ENCODE assay signal across 16 cellular contexts in the genomic region with DNA sequence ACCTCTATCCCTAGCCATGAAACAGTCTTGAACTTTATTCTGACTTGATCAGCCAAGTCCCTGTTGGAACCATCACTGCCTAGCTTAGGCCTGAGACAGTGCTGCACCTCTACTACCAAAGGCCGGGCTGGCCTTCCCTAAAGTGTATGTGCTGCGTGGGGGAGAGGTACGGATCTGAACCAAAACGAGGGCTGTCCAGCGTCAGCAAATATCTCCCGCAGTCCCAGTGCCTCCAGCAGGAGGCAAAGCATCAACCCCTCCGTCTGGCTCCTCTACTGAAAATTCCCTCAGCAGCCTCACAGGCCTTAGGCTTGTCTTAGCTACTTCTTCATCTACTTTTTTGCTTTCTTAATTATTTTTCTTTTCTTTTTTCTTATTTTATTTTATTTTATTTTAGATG. TPM values are rescaled to one million over a fixed set of nuclear protein-coding genes. Genes with fewer than 3 reads are reported as not detected.
DNase-seq lines count a peak whose midpoint lies in the region; ATAC-seq and TF ChIP-seq lines count a peak whose summit lies in the region.
"Had no signal": no experiment of that assay in that cellular context is flagged by ENCODE, and none has a peak within 500 bp of the region (broad histone marks: within the 10 kb centered on the region; RNA-seq: fewer than 3 reads in every experiment).

No MANE protein-coding gene starts in this region.

- no peaks in the 10 kb centered on the region for H3K27me3 Mint-ChIP-seq in endodermal cell (ENCODE audit: insufficient read depth)

- no peak overlapping the region for H3K4me3 Mint-ChIP-seq in endodermal cell
- H3K4me3 Mint-ChIP-seq: CD8-positive, alpha-beta memory T cell had no signal

- no peaks in the 10 kb centered on the region for H4K20me1 ChIP-seq in HCT116 (ENCODE audit: insufficient read depth)
- H4K20me1 ChIP-seq: BLaER1 had no signal

- RAD21 ChIA-PET in HCT116 (lab: Charles Lee; ENCODE audit: low non-redundant PET in 1 of 2, low total read pairs in 2 of 2, uncharacterized antibody in 2 of 2, unreplicated experiment in 2 of 2) = no interaction called here

- no peaks in the 10 kb centered on the region for H3K79me2 ChIP-seq in HCT116 (ENCODE audit: insufficient read depth, low read length)

- intact Hi-C loops in HCT116 (cut with micrococcal nuclease) (no loop called here), sciatic nerve (cut with DNase I) (no loop called here), A673 (cut with micrococcal nuclease; ENCODE audit: unreplicated experiment) (no loop called here)

- H3K4me1 Mint-ChIP-seq in endodermal cell = peaks cover 4% of the 10 kb centered on the region
- H3K4me1 Mint-ChIP-seq: CD8-positive, alpha-beta memory T cell had no signal

- TF ChIP-seq RAD21 in HCT116 (IDR thresholded peaks at IDR 0.05; ENCODE audit: low read depth) = no peak

- no peaks in the 10 kb centered on the region for H3K9me3 Mint-ChIP-seq in endodermal cell
- H3K9me3 Mint-ChIP-seq: CD8-positive, alpha-beta memory T cell had no signal

- H3K4me2 ChIP-seq in HCT116 (ENCODE audit: low read length) = no peak overlapping the region
- H3K4me2 ChIP-seq: BLaER1 had no signal

- no peak for TF ChIP-seq POLR2A in HCT116 (IDR thresholded peaks at IDR 0.05; ENCODE audit: borderline replicate concordance, extremely low read depth, insufficient read depth, insufficient read length)

- POLR2A ChIA-PET in HCT116 (lab: Charles Lee) (no interaction called here), A673 (lab: Charles Lee; ENCODE audit: low non-redundant PET) (no interaction called here)

- DNase-seq in AG09309 (ENCODE audit: low read depth) (no peak), HCT116 (ENCODE audit: low read depth, low spot score) (no peak), endodermal cell (no peak), sciatic nerve (ENCODE audit: low spot score) (peak; percentile 21), occipital lobe (lab: John Stamatoyannopoulos, UW) (no peak), A673 (ENCODE audit: low spot score) (no peak)
- DNase-seq: CD8-positive, alpha-beta memory T cell; GM23248; Kasumi-1; NCI-H1105 treated with DMSO at 0.1 percent for 48 hours; NCI-H187 treated with DMSO at 0.1 percent for 48 hours; NCI-H446; NCI-H748 treated with DMSO at 0.1 percent for 48 hours; SHP77 had no signal

- H3K36me3 ChIP-seq in HCT116 (ENCODE audit: control insufficient read depth in 1 of 2, insufficient read depth in 2 of 2, low read length in 2 of 2) = no peaks in the 10 kb centered on the region
- H3K36me3 ChIP-seq in endodermal cell (ENCODE audit: control insufficient read depth, insufficient read depth, low read length) = no peaks in the 10 kb centered on the region
- H3K36me3 ChIP-seq in A673 (ENCODE audit: insufficient read depth, low read length, poor library complexity, severe bottlenecking) = no peaks in the 10 kb centered on the region

- H3K4me3 ChIP-seq in AG09309 (ENCODE audit: control insufficient read depth, low read depth, low read length) = no peak overlapping the region
- no peak overlapping the region for H3K4me3 ChIP-seq in HCT116 (replicated peaks in 1 of 2; ENCODE audit: low read depth in 1 of 2, low read length in 2 of 2)
- H3K4me3 ChIP-seq in endodermal cell (ENCODE audit: low read length) = no peak overlapping the region
- H3K4me3 ChIP-seq in A673 (ENCODE audit: low read depth, low read length, poor library complexity, severe bottlenecking) = no peak overlapping the region
- H3K4me3 ChIP-seq: BLaER1, GM23248 had no signal

- 81 to 90% methylated on average over 6 to 7 of the region's 7 CpGs for WGBS in endodermal cell (ENCODE audit: insufficient coverage in 1 of 2, insufficient read length in 1 of 2), 2 experiments

- H3K9me2 ChIP-seq in HCT116 (ENCODE audit: insufficient read depth) = no peaks in the 10 kb centered on the region

- no peak overlapping the region for H2AFZ ChIP-seq in HCT116 (ENCODE audit: low read depth, low read length, poor library complexity, severe bottlenecking)
- H2AFZ ChIP-seq: GM23248 had no signal

- ATAC-seq in HCT116 (peak; percentile 38; the same call in 1 of the 2 replicates), sciatic nerve (no peak), HG03342 (IDR thresholded peaks at IDR 0.05; ENCODE audit: unreplicated experiment) (no peak)

- BruUV-seq in HCT116 (replicated peaks; lab: Mats Ljungman, UMichigan) = no TSS peak
- no TSS peak for BruUV-seq in A673 (replicated peaks; lab: Mats Ljungman, UMichigan)

- peaks cover 10% of the 10 kb centered on the region for H3K36me3 Mint-ChIP-seq in endodermal cell (ENCODE audit: low read depth)

- H3K27me3 ChIP-seq in HCT116 (ENCODE audit: insufficient read depth, low read length) (no peaks in the 10 kb centered on the region), endodermal cell (ENCODE audit: control insufficient read depth, insufficient read depth, low read length, poor library complexity, severe bottlenecking) (no peaks in the 10 kb centered on the region), A673 (replicated peaks; ENCODE audit: insufficient read depth, low read depth, low read length, poor library complexity) (no peaks in the 10 kb centered on the region)
- H3K27me3 ChIP-seq: BLaER1 had no signal

- CTCF ChIA-PET in HCT116 (lab: Charles Lee) (no interaction called here), A673 (lab: Charles Lee) (no interaction called here)

- H3K9ac ChIP-seq in HCT116 (ENCODE audit: low read length) = no peak overlapping the region
- no peak overlapping the region for H3K9ac ChIP-seq in endodermal cell (ENCODE audit: extremely low read depth, low read length, poor library complexity, severe bottlenecking)
- H3K9ac ChIP-seq: BLaER1, GM23248 had no signal

- no peak overlapping the region for H3K27ac ChIP-seq in HCT116 (ENCODE audit: low read depth, low read length)
- no peak overlapping the region for H3K27ac ChIP-seq in endodermal cell (ENCODE audit: low read depth, low read length)
- H3K27ac ChIP-seq in A673 (ENCODE audit: low read depth, low read length, poor library complexity, severe bottlenecking) = no peak overlapping the region
- H3K27ac ChIP-seq: BLaER1, GM23248 had no signal

- no peaks in the 10 kb centered on the region for H3K4me1 ChIP-seq in HCT116 (ENCODE audit: control insufficient read depth in 1 of 2, insufficient read depth in 2 of 2, low read length in 2 of 2)
- H3K4me1 ChIP-seq in endodermal cell (ENCODE audit: control insufficient read depth, insufficient read depth, low read length) = no peaks in the 10 kb centered on the region
- H3K4me1 ChIP-seq in A673 (ENCODE audit: insufficient read depth, low read length, poor library complexity, severe bottlenecking) = no peaks in the 10 kb centered on the region
- H3K4me1 ChIP-seq: BLaER1 had no signal

- H3K27ac Mint-ChIP-seq in endodermal cell = no peak overlapping the region
- H3K27ac Mint-ChIP-seq: CD8-positive, alpha-beta memory T cell had no signal

- no peaks in the 10 kb centered on the region for H3K9me3 ChIP-seq in HCT116 (ENCODE audit: control insufficient read depth in 1 of 2, insufficient read depth in 1 of 2, low read depth in 1 of 2, low read length in 2 of 2)
- no peaks in the 10 kb centered on the region for H3K9me3 ChIP-seq in endodermal cell (ENCODE audit: control insufficient read depth, low read length)
- no peaks in the 10 kb centered on the region for H3K9me3 ChIP-seq in A673 (ENCODE audit: low read depth, low read length, poor library complexity, severe bottlenecking)
- H3K9me3 ChIP-seq: BLaER1 had no signal

- TF ChIP-seq CTCF in AG09309 (IDR thresholded peaks at IDR 0.05; ENCODE audit: control insufficient read depth, insufficient read depth, low read depth, low read length, missing control alignments) (peak; percentile 2), HCT116 (IDR thresholded peaks at IDR 0.05 in 2 of 3, conservative IDR thresholded peaks at IDR 0.05 in 1 of 3; ENCODE audit: borderline replicate concordance in 1 of 3, insufficient read depth in 1 of 3, low read depth in 2 of 3, low read length in 2 of 3) (0 out of 6 replicates have a peak, but pooled peaks of 2 of the 3 experiments have one; percentile 10 to 15), endodermal cell (conservative IDR thresholded peaks at IDR 0.05) (peak; percentile 65), A673 (conservative IDR thresholded peaks at IDR 0.05; ENCODE audit: low read depth, low read length) (no peak)

TF ChIP-seq in HCT116, 20 proteins besides CTCF, POLR2A, EP300 and RAD21:
- TF ChIP-seq ELF1 (IDR thresholded peaks at IDR 0.05; ENCODE audit: borderline replicate concordance, low read depth) (no peak), POLR2AphosphoS5 (IDR thresholded peaks at IDR 0.05; ENCODE audit: low read depth, low read length) (no peak), CEBPB (IDR thresholded peaks at IDR 0.05; ENCODE audit: low read depth) (no peak)

RNA-seq across cellular contexts. Expression of a gene that starts 33.3 kb away (rescaled TPM):
- 0.49 TPM for total RNA-seq in HCT116 (2021; ENCODE audit: unreplicated experiment)
- 0.21 and 0.29 TPM in 2 replicates for polyA plus RNA-seq in HCT116 (2012)
- total RNA-seq in endodermal cell = 10 to 100 TPM; 12.3 to 21.0 TPM
- 4.8 TPM for polyA plus RNA-seq in endodermal cell (2013, experiment 1 of 2)
- polyA plus RNA-seq in endodermal cell (2013, experiment 2 of 2) = 5.2 TPM
- 0.45 TPM for total RNA-seq in sciatic nerve
- 31.7 TPM for total RNA-seq in occipital lobe
- total RNA-seq in A673 (2021) = not detected in 2 replicates
- polyA plus RNA-seq: CD8-positive, alpha-beta memory T cell had no signal
